In the genomic region with DNA sequence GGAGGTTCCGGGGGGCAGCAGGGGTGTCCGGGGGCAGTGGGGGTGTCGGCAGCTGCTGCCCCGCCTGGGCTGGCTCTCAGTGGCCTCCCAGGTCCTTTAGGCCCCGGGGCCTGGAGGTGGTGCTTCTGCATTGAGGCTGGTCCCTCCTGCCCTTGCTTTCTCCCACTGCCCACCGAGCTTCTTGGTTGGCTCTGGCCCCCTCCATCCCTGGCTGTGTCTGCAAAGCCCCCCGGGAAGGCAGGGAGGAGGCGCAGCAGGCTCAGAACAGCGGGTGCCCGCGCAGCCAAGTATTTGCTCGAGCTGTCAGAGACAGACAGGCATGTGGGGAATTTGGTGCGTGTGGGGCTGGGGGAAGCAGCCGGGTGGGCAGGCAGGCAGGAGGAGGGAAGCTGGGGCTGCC, we compare ENCODE assay signal across 9 cellular contexts. TPM values are rescaled to one million over a fixed set of nuclear protein-coding genes. Genes with fewer than 3 reads are reported as not detected.
A peak's percentile ranks its signal among the peaks of the same experiment; 100 is the strongest.
DNase-seq lines count a peak whose midpoint lies in the region; ATAC-seq, FAIRE-seq and TF ChIP-seq lines count a peak whose summit lies in the region.
"Had no signal": no experiment of that assay in that cellular context is flagged by ENCODE, and none has a peak within 500 bp of the region (broad histone marks: within the 10 kb centered on the region; RNA-seq: fewer than 3 reads in every experiment).

No MANE protein-coding gene starts in this region.

- no peaks in the 10 kb centered on the region for H3K36me3 ChIP-seq in Panc1 (ENCODE audit: control insufficient read depth, insufficient read depth, low read length)
- no peaks in the 10 kb centered on the region for H3K36me3 ChIP-seq in esophagus muscularis mucosa
- H3K36me3 ChIP-seq in neural cell (ENCODE audit: insufficient read depth, low read length) = no peaks in the 10 kb centered on the region

- H3K79me2 ChIP-seq in neural cell (replicated peaks; ENCODE audit: insufficient read depth, low read length) = peaks cover 48% of the 10 kb centered on the region

- no peaks in the 10 kb centered on the region for H3F3A ChIP-seq in neural cell (ENCODE audit: insufficient read depth, low read length, poor library complexity, severe bottlenecking)

- WGBS in esophagus muscularis mucosa = 37% methylated on average over 7 of the region's 14 CpGs

- intact Hi-C loops in Panc1 (cut with micrococcal nuclease; ENCODE audit: unreplicated experiment) = no loop called here
- intact Hi-C loops in esophagus muscularis mucosa (cut with DNase I) = no loop called here

- TF ChIP-seq CTCF in AG10803 (conservative IDR thresholded peaks at IDR 0.05; ENCODE audit: low read length) = no peak
- TF ChIP-seq CTCF in Panc1 (IDR thresholded peaks at IDR 0.05) = no peak
- TF ChIP-seq CTCF in esophagus muscularis mucosa (IDR thresholded peaks at IDR 0.05) = peak in 1 of 3 experiments; percentile 6
- no peak for TF ChIP-seq CTCF in neural cell (IDR thresholded peaks at IDR 0.05; ENCODE audit: poor library complexity, severe bottlenecking)
- no peak for TF ChIP-seq CTCF in D721Med (IDR thresholded peaks at IDR 0.05; ENCODE audit: insufficient read depth, missing control alignments)

- DNase-seq in AG10803 (ENCODE audit: low read depth) (no peak), Panc1 (ENCODE audit: low read depth, low spot score) (no peak), esophagus muscularis mucosa (ENCODE audit: extremely low spot score) (no peak), left lobe of liver (ENCODE audit: low spot score) (no peak), D721Med (ENCODE audit: insufficient read length, low spot score) (no peak)
- no peak for DNase-seq in activated naive CD4-positive, alpha-beta T cell (lab: John Stamatoyannopoulos, UW)

- POLR2A ChIA-PET in Panc1 (lab: Charles Lee) = interaction anchor here (1.3 to 1.6 kb wide), 2 partner anchors 9 to 12 kb away, joined by 6 read pairs; a partner anchor contains a TSS

- H2AFZ ChIP-seq in neural cell (ENCODE audit: low read depth, low read length) = no peak overlapping the region

- CTCF ChIA-PET in Panc1 (lab: Charles Lee) = interaction anchor here (1.4 to 3.2 kb wide), 2 partner anchors 12 to 24 kb away, joined by 3 to 10 read pairs; no protein-coding TSS in a partner anchor

- no TSS peak for BruUV-seq in Panc1 (replicated peaks; lab: Mats Ljungman, UMichigan)

- peak overlapping the region; percentile 46 for H3K9ac ChIP-seq in neural cell (ENCODE audit: low read length)

- no peaks in the 10 kb centered on the region for H4K20me1 ChIP-seq in neural cell (ENCODE audit: insufficient read depth)

- no peak for FAIRE-seq in D721Med (lab: Jason Lieb, UNC)
- FAIRE-seq: H54 had no signal

- TF ChIP-seq EP300 in esophagus muscularis mucosa (IDR thresholded peaks at IDR 0.05) = no peak
- peak; percentile 17 for TF ChIP-seq EP300 in neural cell (conservative IDR thresholded peaks at IDR 0.05; ENCODE audit: poor library complexity, severe bottlenecking)

- H3K27me3 ChIP-seq in Panc1 (ENCODE audit: control insufficient read depth, insufficient read depth, low read length) (no peaks in the 10 kb centered on the region), esophagus muscularis mucosa (peaks cover 0 to 5% (median 0%) of the 10 kb centered on the region in 4 donors), neural cell (ENCODE audit: insufficient read depth, low read depth, low read length) (no peaks in the 10 kb centered on the region)

- H3K9me3 ChIP-seq in Panc1 (ENCODE audit: control insufficient read depth, insufficient read depth, low read depth, low read length) (no peaks in the 10 kb centered on the region), esophagus muscularis mucosa (no peaks in the 10 kb centered on the region), neural cell (ENCODE audit: low read length) (no peaks in the 10 kb centered on the region)

- H3K4me3 ChIP-seq in AG10803 (ENCODE audit: low read length) (peak overlapping the region; percentile 52), Panc1 (ENCODE audit: low read depth in 2 of 2, low read length in 2 of 2) (peak overlapping the region; percentile 33 to 38), esophagus muscularis mucosa (peak overlapping the region; percentile 35 to 55 (median 43)), neural cell (ENCODE audit: low read length) (peak overlapping the region; percentile 45)

- ATAC-seq in Panc1 = peak; percentile 1
- ATAC-seq in HG03095 (IDR thresholded peaks at IDR 0.05; ENCODE audit: unreplicated experiment) = no peak
- no peak for ATAC-seq in left lobe of liver

- no peak for TF ChIP-seq POLR2A in esophagus muscularis mucosa (IDR thresholded peaks at IDR 0.05; ENCODE audit: low read depth)

- H3K4me2 ChIP-seq in neural cell (ENCODE audit: low read length) = no peak overlapping the region

- in situ Hi-C loops in Panc1 (cut with HindIII; ENCODE audit: low pct_unique_long_range_greater_than_20kb, low sequenced_read_pairs) = no loop called here

- H3K27ac ChIP-seq in Panc1 (ENCODE audit: low read length) = peak overlapping the region; percentile 82
- peak overlapping the region; percentile 89 to 95 (median 91) for H3K27ac ChIP-seq in esophagus muscularis mucosa (replicated peaks in 1 of 4)
- H3K27ac ChIP-seq in neural cell (ENCODE audit: low read length) = peak overlapping the region; percentile 45

- H3K9me2 ChIP-seq in neural cell (ENCODE audit: insufficient read depth, low read length) = no peaks in the 10 kb centered on the region

- H3K4me1 ChIP-seq in Panc1 (ENCODE audit: control insufficient read depth, insufficient read depth, low read length) = peaks cover 92% of the 10 kb centered on the region
- H3K4me1 ChIP-seq in esophagus muscularis mucosa = peaks cover 89 to 98% (median 95%) of the 10 kb centered on the region in 4 donors

- no peak for TF ChIP-seq RAD21 in neural cell (conservative IDR thresholded peaks at IDR 0.05)

TF ChIP-seq in neural cell, 6 proteins besides CTCF, POLR2A, EP300 and RAD21:
- TF ChIP-seq POLR2AphosphoS5 (IDR thresholded peaks at IDR 0.05) = peak; percentile 28
- no peak for TF ChIP-seq MXI1 (conservative IDR thresholded peaks at IDR 0.05; ENCODE audit: poor library complexity, severe bottlenecking)

RNA-seq across cellular contexts. Expression of a gene that starts 11.5 kb away (rescaled TPM):
- total RNA-seq in Panc1 (2021; ENCODE audit: unreplicated experiment) (85.0 TPM), esophagus muscularis mucosa (10 to 100 TPM; 22.0 to 32.4 (median 27.8) TPM), left lobe of liver (64.0 TPM)
- 151 TPM for polyA plus RNA-seq in Panc1 (2012; ENCODE audit: insufficient read length)
- 24.4 and 38.0 TPM in 2 replicates for polyA plus RNA-seq in neural cell
- polyA minus RNA-seq in neural cell = 37.0 and 40.1 TPM in 2 replicates
